Comparison of ENCODE assay signal across 24 cellular contexts in genomic region chr11:85799142-85799541, GRCh38. TPM values are rescaled to one million over a fixed set of nuclear protein-coding genes. Genes with fewer than 3 reads are reported as not detected.
"Had no signal": no experiment of that assay in that cellular context is flagged by ENCODE, and none has a peak within 500 bp of the region (broad histone marks: within the 10 kb centered on the region; RNA-seq: fewer than 3 reads in every experiment).

No MANE protein-coding gene starts in this region.

- FAIRE-seq: islet of Langerhans, pancreas, small intestine had no signal

- H3K4me3 ChIP-seq: pancreas, tibial artery, upper lobe of right lung had no signal

- H3K9me3 Mint-ChIP-seq: dendritic cell treated with granulocyte-macrophage colony-stimulating factor and Interleukin-4, amounts not matched to agents 40 ng/mL and 50 ng/mL, for 4 days; nephron; stimulated activated memory B cell treated with anti-CD40 and anti-IgM and Interleukin-4, amounts not matched to agents 10 μg/mL and 1 μg/mL and 100 μg/mL, for 72 hours; stimulated activated naive CD8-positive, alpha-beta T cell treated with anti-CD3 and anti-CD28 coated beads, Interleukin-15, Interleukin-2, amounts not matched to agents 100 ng/mL and 50 ng/mL, for 24 hours had no signal

- H3K27me3 Mint-ChIP-seq: dendritic cell treated with granulocyte-macrophage colony-stimulating factor and Interleukin-4, amounts not matched to agents 40 ng/mL and 50 ng/mL, for 4 days; stimulated activated naive CD8-positive, alpha-beta T cell treated with anti-CD3 and anti-CD28 coated beads, Interleukin-15, Interleukin-2, amounts not matched to agents 100 ng/mL and 50 ng/mL, for 24 hours had no signal

- H3K36me3 Mint-ChIP-seq: stimulated activated memory B cell treated with anti-CD40 and anti-IgM and Interleukin-4, amounts not matched to agents 10 μg/mL and 1 μg/mL and 100 μg/mL, for 72 hours had no signal

- H3K27ac Mint-ChIP-seq: dendritic cell treated with granulocyte-macrophage colony-stimulating factor and Interleukin-4, amounts not matched to agents 40 ng/mL and 50 ng/mL, for 4 days; nephron; progenitor cell of endocrine pancreas; stimulated activated memory B cell treated with anti-CD40 and anti-IgM and Interleukin-4, amounts not matched to agents 10 μg/mL and 1 μg/mL and 100 μg/mL, for 72 hours; stimulated activated naive CD8-positive, alpha-beta T cell treated with anti-CD3 and anti-CD28 coated beads, Interleukin-15, Interleukin-2, amounts not matched to agents 100 ng/mL and 50 ng/mL, for 24 hours had no signal

- H3K27me3 ChIP-seq: pancreas, tibial artery, upper lobe of right lung had no signal

- H3K36me3 ChIP-seq: pancreas, tibial artery, upper lobe of right lung had no signal

- H3K9me3 ChIP-seq: pancreas, tibial artery, upper lobe of right lung had no signal

- H3K4me1 ChIP-seq: foreskin keratinocyte, pancreas, upper lobe of right lung had no signal

- H3K4me3 Mint-ChIP-seq: dendritic cell treated with granulocyte-macrophage colony-stimulating factor and Interleukin-4, amounts not matched to agents 40 ng/mL and 50 ng/mL, for 4 days; nephron; stimulated activated memory B cell treated with anti-CD40 and anti-IgM and Interleukin-4, amounts not matched to agents 10 μg/mL and 1 μg/mL and 100 μg/mL, for 72 hours; stimulated activated naive CD8-positive, alpha-beta T cell treated with anti-CD3 and anti-CD28 coated beads, Interleukin-15, Interleukin-2, amounts not matched to agents 100 ng/mL and 50 ng/mL, for 24 hours had no signal

- H3K4me1 Mint-ChIP-seq: nephron; stimulated activated memory B cell treated with anti-CD40 and anti-IgM and Interleukin-4, amounts not matched to agents 10 μg/mL and 1 μg/mL and 100 μg/mL, for 72 hours had no signal

- DNase-seq: foreskin keratinocyte; head of caudate nucleus; hippocampal formation; kidney glomerular epithelial cell; mammary epithelial cell; occipital lobe; pancreas; right cardiac atrium; small intestine; stimulated activated CD4-positive, alpha-beta T cell treated with anti-CD3 and anti-CD28 coated beads, Interleukin-2, amount 100 ng/mL, for 48 hours; tibial artery; upper lobe of right lung had no signal

- ATAC-seq: foreskin keratinocyte; left lobe of liver; pancreas; right cardiac atrium; stimulated activated memory B cell treated with anti-CD40 and anti-IgM and Interleukin-4, amounts not matched to agents 10 μg/mL and 1 μg/mL and 100 μg/mL, for 72 hours; upper lobe of right lung had no signal

- H3K27ac ChIP-seq: foreskin keratinocyte, pancreas, upper lobe of right lung had no signal

RNA-seq across cellular contexts. Expression of gene CCDC83, which starts 56.0 kb away (rescaled TPM):
- total RNA-seq: epithelial cell of proximal tubule, foreskin keratinocyte, left lobe of liver, lower leg skin, mammary epithelial cell, mesenteric fat pad, myocyte, occipital lobe, pancreas, progenitor cell of endocrine pancreas, right cardiac atrium, temporal lobe, upper lobe of right lung had no signal
- polyA plus RNA-seq: foreskin keratinocyte, mammary epithelial cell, pancreas, right cardiac atrium, small intestine had no signal
